In the genomic region with DNA sequence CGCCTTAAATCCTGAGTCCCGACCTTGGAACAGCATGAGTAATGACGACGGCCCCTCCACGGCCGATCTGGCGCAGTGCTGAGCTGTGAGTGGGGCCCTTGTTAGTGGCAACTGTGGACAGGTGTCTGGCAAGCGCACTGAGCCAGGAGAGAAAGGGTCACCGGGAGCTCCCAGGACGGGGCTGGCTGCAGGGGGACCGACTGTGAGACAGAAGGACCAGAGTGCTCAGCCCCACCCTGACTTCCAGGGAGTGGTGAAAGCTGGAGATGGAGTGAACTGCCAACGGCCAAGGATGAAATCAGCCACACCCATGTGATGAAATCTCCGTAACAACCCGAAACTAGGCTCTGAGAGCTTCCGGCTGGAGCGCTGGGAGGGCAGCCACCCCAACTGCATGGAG, we compare ENCODE assay signal across 20 cellular contexts.
"Had no signal": no experiment of that assay in that cellular context is flagged by ENCODE, and none has a peak within 500 bp of the region (broad histone marks: within the 10 kb centered on the region; RNA-seq: fewer than 3 reads in every experiment).

No MANE protein-coding gene starts in this region.

- H3K4me3 Mint-ChIP-seq: activated CD8-positive, alpha-beta T cell treated with anti-CD3 and anti-CD28 coated beads for 36 hours; activated naive CD4-positive, alpha-beta T cell treated with anti-CD3 and anti-CD28 coated beads for 36 hours; naive thymus-derived CD4-positive, alpha-beta T cell; stimulated activated memory B cell treated with anti-CD40 and anti-IgM and Interleukin-4, amounts not matched to agents 10 μg/mL and 1 μg/mL and 100 μg/mL, for 72 hours; T-cell had no signal

- H3K9me3 ChIP-seq: gastrocnemius medialis, pancreas had no signal

- H3K27ac ChIP-seq: gastrocnemius medialis, left lung, pancreas had no signal

- ATAC-seq: activated CD8-positive, alpha-beta T cell treated with anti-CD3 and anti-CD28 coated beads for 36 hours; esophagus mucosa; gastrocnemius medialis; left lung; naive thymus-derived CD4-positive, alpha-beta T cell; pancreas; sciatic nerve; stimulated activated memory B cell treated with anti-CD40 and anti-IgM and Interleukin-4, amounts not matched to agents 10 μg/mL and 1 μg/mL and 100 μg/mL, for 72 hours; T-cell had no signal

- H3K27me3 Mint-ChIP-seq: activated CD8-positive, alpha-beta T cell treated with anti-CD3 and anti-CD28 coated beads for 36 hours; naive thymus-derived CD4-positive, alpha-beta T cell; stimulated activated memory B cell treated with anti-CD40 and anti-IgM and Interleukin-4, amounts not matched to agents 10 μg/mL and 1 μg/mL and 100 μg/mL, for 72 hours; T-cell had no signal

- FAIRE-seq: bronchial epithelial cell, kidney, pancreas, urothelium cell line had no signal

- H3K9me3 Mint-ChIP-seq: activated CD8-positive, alpha-beta T cell treated with anti-CD3 and anti-CD28 coated beads for 36 hours; stimulated activated memory B cell treated with anti-CD40 and anti-IgM and Interleukin-4, amounts not matched to agents 10 μg/mL and 1 μg/mL and 100 μg/mL, for 72 hours had no signal

- H3K36me3 ChIP-seq: gastrocnemius medialis, pancreas had no signal

- H3K4me1 ChIP-seq: gastrocnemius medialis, left lung, pancreas had no signal

- H3K4me1 Mint-ChIP-seq: stimulated activated memory B cell treated with anti-CD40 and anti-IgM and Interleukin-4, amounts not matched to agents 10 μg/mL and 1 μg/mL and 100 μg/mL, for 72 hours had no signal

- H3K27me3 ChIP-seq: gastrocnemius medialis, left lung, pancreas had no signal

- H3K27ac Mint-ChIP-seq: activated CD8-positive, alpha-beta T cell treated with anti-CD3 and anti-CD28 coated beads for 36 hours; activated naive CD4-positive, alpha-beta T cell treated with anti-CD3 and anti-CD28 coated beads for 36 hours; activated T-helper 2 cell treated with anti-CD3 and anti-CD28 coated beads, Interferon-gamma antibody, Interleukin-2, Interleukin-4, amounts not matched to agents 10 μg/mL and 5 μg/mL and 100 μg/mL, durations not matched to agents 14 hours and 24 hours and 36 hours; naive thymus-derived CD4-positive, alpha-beta T cell; stimulated activated memory B cell treated with anti-CD40 and anti-IgM and Interleukin-4, amounts not matched to agents 10 μg/mL and 1 μg/mL and 100 μg/mL, for 72 hours; T-cell had no signal

- H3K4me3 ChIP-seq: gastrocnemius medialis, left lung, pancreas had no signal

- DNase-seq: activated CD4-positive, alpha-beta T cell treated with anti-CD3 and anti-CD28 coated beads for 48 hours; activated CD4-positive, CD25-positive, alpha-beta regulatory T cell; activated CD8-positive, alpha-beta T cell treated with anti-CD3 and anti-CD28 coated beads for 36 hours; activated naive CD4-positive, alpha-beta T cell treated with anti-CD3 and anti-CD28 coated beads for 36 hours; activated T-cell treated with anti-CD3 and anti-CD28 coated beads, Interleukin-2, amount 50 U/mL, for 1 hour; effector CD4-positive, alpha-beta T cell; kidney; mesenchymal stem cell; naive thymus-derived CD4-positive, alpha-beta T cell; stimulated activated CD4-positive, alpha-beta T cell treated with anti-CD3 and anti-CD28 coated beads, Interleukin-4, amount 100 ng/mL, for 4 hours had no signal
